1 cellular context compared by ENCODE assay signal in genomic region chr1:155009221-155009711, GRCh38.
TF ChIP-seq lines count a peak whose summit lies in the region.

No MANE protein-coding gene starts in this region.

TF ChIP-seq in liver, 16 proteins besides CTCF, POLR2A, EP300 and RAD21 (continued from another document):
- TF ChIP-seq REST (IDR thresholded peaks at IDR 0.05) = no peak
